ENCODE assay signal across 15 cellular contexts in genomic region chr19:35166100-35167063, GRCh38. TPM values are rescaled to one million over a fixed set of nuclear protein-coding genes. Genes with fewer than 3 reads are reported as not detected.
DNase-seq lines count a peak whose midpoint lies in the region; ATAC-seq and TF ChIP-seq lines count a peak whose summit lies in the region.
"Had no signal": no experiment of that assay in that cellular context is flagged by ENCODE, and none has a peak within 500 bp of the region (broad histone marks: within the 10 kb centered on the region; RNA-seq: fewer than 3 reads in every experiment).

No MANE protein-coding gene starts in this region.

- CTCF ChIA-PET in activated CD4-positive, alpha-beta memory T cell treated with anti-CD3 and anti-CD28 coated beads, Interleukin-2, amount 10 ng/mL, durations not matched to agents 7 days and 5 days (lab: Charles Lee), result interaction anchor here (0.5 to 1.7 kb wide), 2 partner anchors 12 to 703 kb away, joined by 3 to 8 read pairs; partner anchors contain the start of gene FXYD5
- CTCF ChIA-PET in HEK293T (lab: Yijun Ruan, JAX), result no interaction called here

- peaks cover 53% of the 10 kb centered on the region for H3K36me3 Mint-ChIP-seq in activated naive CD4-positive, alpha-beta T cell treated with anti-CD3 and anti-CD28 coated beads, Interleukin-2, amount 50 U/mL, for 24 hours
- H3K36me3 Mint-ChIP-seq in activated CD4-positive, alpha-beta memory T cell treated with anti-CD3 and anti-CD28 coated beads, Interleukin-2, amount 10 ng/mL, durations not matched to agents 7 days and 5 days (ENCODE audit: low read depth), result peaks cover 95% of the 10 kb centered on the region

- DNase-seq in activated naive CD4-positive, alpha-beta T cell treated with Interleukin-2 at 50 U/mL for 16 hours, result no peak
- DNase-seq in activated CD4-positive, alpha-beta memory T cell treated with anti-CD3 and anti-CD28 coated beads, Interleukin-2, amount 10 ng/mL, durations not matched to agents 7 days and 5 days, result no peak
- DNase-seq in suprapubic skin (ENCODE audit: low spot score in 2 of 2), result peak; percentile 18 to 44
- no peak for DNase-seq in HEK293T (ENCODE audit: extremely low spot score)
- no peak for DNase-seq in DMS53 treated with DMSO at 0.1 percent for 48 hours (lab: John Stamatoyannopoulos, UW; ENCODE audit: unreplicated experiment)
- no peak for DNase-seq in dedifferentiated amniotic fluid mesenchymal stem cell (ENCODE audit: extremely low spot score)
- DNase-seq: activated CD4-positive, alpha-beta T cell treated with anti-CD3 and anti-CD28 coated beads, Interleukin-2, amount 50 U/mL, for 4 hours; heart right ventricle; KG1; left ventricle myocardium superior; NCI-H2029 treated with DMSO at 0.1 percent for 48 hours; ovary had no signal

- peak overlapping the region; percentile 81 for H3K27ac Mint-ChIP-seq in activated naive CD4-positive, alpha-beta T cell treated with anti-CD3 and anti-CD28 coated beads, Interleukin-2, amount 50 U/mL, for 24 hours
- H3K27ac Mint-ChIP-seq in activated CD4-positive, alpha-beta memory T cell treated with anti-CD3 and anti-CD28 coated beads, Interleukin-2, amount 10 ng/mL, durations not matched to agents 7 days and 5 days, result peak overlapping the region; percentile 84

- H3K9me3 ChIP-seq in suprapubic skin, result peaks cover 4% of the 10 kb centered on the region

- no peak overlapping the region for H3K4me3 ChIP-seq in suprapubic skin
- H3K4me3 ChIP-seq: heart right ventricle, ovary had no signal

- WGBS in suprapubic skin, result 93% methylated on average over 7 of the region's 7 CpGs

- no peak for TF ChIP-seq EP300 in suprapubic skin (IDR thresholded peaks at IDR 0.05)

- peaks cover 24% of the 10 kb centered on the region for H3K4me1 ChIP-seq in suprapubic skin

- H3K27me3 ChIP-seq in suprapubic skin, result no peaks in the 10 kb centered on the region
- H3K27me3 ChIP-seq: heart right ventricle, ovary had no signal

- peak overlapping the region; percentile 51 for H3K27ac ChIP-seq in suprapubic skin
- H3K27ac ChIP-seq: ovary had no signal

- H3K36me3 ChIP-seq in suprapubic skin, result peaks cover 68% of the 10 kb centered on the region
- H3K36me3 ChIP-seq: ovary had no signal

- POLR2A ChIA-PET in activated CD4-positive, alpha-beta memory T cell treated with anti-CD3 and anti-CD28 coated beads, Interleukin-2, amount 10 ng/mL, durations not matched to agents 7 days and 5 days (lab: Charles Lee), result interaction anchor here (1.2 to 9.7 kb wide), 5 partner anchors 8 to 47 kb away, joined by 3 to 106 read pairs (median 7); partner anchors contain the start of gene FXYD5
- POLR2A ChIA-PET in HEK293T (lab: Yijun Ruan, JAX), result no interaction called here

- H3K4me1 Mint-ChIP-seq in activated naive CD4-positive, alpha-beta T cell treated with anti-CD3 and anti-CD28 coated beads, Interleukin-2, amount 50 U/mL, for 24 hours, result peaks cover 49% of the 10 kb centered on the region
- H3K4me1 Mint-ChIP-seq in activated CD4-positive, alpha-beta memory T cell treated with anti-CD3 and anti-CD28 coated beads, Interleukin-2, amount 10 ng/mL, durations not matched to agents 7 days and 5 days, result peaks cover 64% of the 10 kb centered on the region

- peak overlapping the region; percentile 59 for H3K4me3 Mint-ChIP-seq in activated naive CD4-positive, alpha-beta T cell treated with anti-CD3 and anti-CD28 coated beads, Interleukin-2, amount 50 U/mL, for 24 hours
- no peak overlapping the region for H3K4me3 Mint-ChIP-seq in activated CD4-positive, alpha-beta memory T cell treated with anti-CD3 and anti-CD28 coated beads, Interleukin-2, amount 10 ng/mL, durations not matched to agents 7 days and 5 days

- peaks cover 4% of the 10 kb centered on the region for H3K9me3 Mint-ChIP-seq in activated naive CD4-positive, alpha-beta T cell treated with anti-CD3 and anti-CD28 coated beads, Interleukin-2, amount 50 U/mL, for 24 hours
- H3K9me3 Mint-ChIP-seq in activated CD4-positive, alpha-beta memory T cell treated with anti-CD3 and anti-CD28 coated beads, Interleukin-2, amount 10 ng/mL, durations not matched to agents 7 days and 5 days, result peaks cover 38% of the 10 kb centered on the region

- no peak for TF ChIP-seq CTCF in suprapubic skin (IDR thresholded peaks at IDR 0.05)

- no peaks in the 10 kb centered on the region for H3K27me3 Mint-ChIP-seq in activated naive CD4-positive, alpha-beta T cell treated with anti-CD3 and anti-CD28 coated beads, Interleukin-2, amount 50 U/mL, for 24 hours
- no peaks in the 10 kb centered on the region for H3K27me3 Mint-ChIP-seq in activated CD4-positive, alpha-beta memory T cell treated with anti-CD3 and anti-CD28 coated beads, Interleukin-2, amount 10 ng/mL, durations not matched to agents 7 days and 5 days

- ATAC-seq in esophagus mucosa, result peak; percentile 40
- ATAC-seq: heart right ventricle, left ventricle myocardium superior had no signal

- no peak for TF ChIP-seq POLR2A in suprapubic skin (IDR thresholded peaks at IDR 0.05)

TF ChIP-seq in HEK293T, 16 proteins besides CTCF, POLR2A, EP300 and RAD21:
- TF ChIP-seq ZNF384 (IDR thresholded peaks at IDR 0.05) (no peak), FOXK2 (IDR thresholded peaks at IDR 0.05) (no peak), CTBP1 (IDR thresholded peaks at IDR 0.05; ENCODE audit: borderline replicate concordance) (no peak), ARNT (IDR thresholded peaks at IDR 0.05) (no peak)
TF ChIP-seq in HEK293T: peak in this region for 0.

RNA-seq across cellular contexts. Expression of gene FXYD5, which starts 11.8 kb away (rescaled TPM):
- total RNA-seq in activated CD4-positive, alpha-beta memory T cell treated with anti-CD3 and anti-CD28 coated beads, Interleukin-2, amount 10 ng/mL, durations not matched to agents 7 days and 5 days, result 100 to 1,000 TPM; 588 to 589 TPM
- 114 TPM for total RNA-seq in esophagus mucosa
- total RNA-seq in suprapubic skin, result 10 to 100 TPM; 29.8 to 64.8 (median 37.7) TPM

RNA-seq across cellular contexts. Expression of gene FXYD7, which starts 23.3 kb away (rescaled TPM):
- total RNA-seq in activated CD4-positive, alpha-beta memory T cell treated with anti-CD3 and anti-CD28 coated beads, Interleukin-2, amount 10 ng/mL, durations not matched to agents 7 days and 5 days, result 1 to 10 TPM; 8.3 to 8.8 TPM
- total RNA-seq in esophagus mucosa, result not detected
- 1 to 10 TPM in 1 of 4 donors, not detected in 3; 2.2 TPM for total RNA-seq in suprapubic skin
- total RNA-seq: astrocyte, left ventricle myocardium superior had no signal

RNA-seq across cellular contexts. Expression of gene FXYD1, which starts 27.8 kb away (rescaled TPM):
- 1 to 10 TPM; 3.3 to 3.6 TPM for total RNA-seq in activated CD4-positive, alpha-beta memory T cell treated with anti-CD3 and anti-CD28 coated beads, Interleukin-2, amount 10 ng/mL, durations not matched to agents 7 days and 5 days
- 2.1 TPM for total RNA-seq in esophagus mucosa
- total RNA-seq in suprapubic skin, result 10 to 100 TPM in 1 of 4 donors, 1 to 10 TPM in 3; 2.0 to 10.9 (median 6.7) TPM

RNA-seq across cellular contexts. Expression of gene LGI4, which starts 31.5 kb away (rescaled TPM):
- total RNA-seq in activated CD4-positive, alpha-beta memory T cell treated with anti-CD3 and anti-CD28 coated beads, Interleukin-2, amount 10 ng/mL, durations not matched to agents 7 days and 5 days, result under 1 TPM; 0.55 to 0.68 TPM
- total RNA-seq in esophagus mucosa (1.4 TPM), suprapubic skin (10 to 100 TPM in 1 of 4 donors, 1 to 10 TPM in 3; 4.3 to 11.8 (median 7.8) TPM)

RNA-seq across cellular contexts. Expression of gene FXYD3, which starts 50.8 kb away (rescaled TPM):
- not detected for total RNA-seq in activated CD4-positive, alpha-beta memory T cell treated with anti-CD3 and anti-CD28 coated beads, Interleukin-2, amount 10 ng/mL, durations not matched to agents 7 days and 5 days
- total RNA-seq in esophagus mucosa (736 TPM), suprapubic skin (100 to 1,000 TPM; 383 to 765 (median 575) TPM)
- total RNA-seq: astrocyte had no signal

Comparison
In these comparisons a context has a peak if more than half of its experiments do, and no peak if none do; other contexts are left out.
1. DNase-seq: peak in suprapubic skin (2 of 2); none in activated naive CD4-positive, alpha-beta T cell treated with Interleukin-2 at 50 U/mL for 16 hours (single experiment), activated CD4-positive, alpha-beta memory T cell treated with anti-CD3 and anti-CD28 coated beads, Interleukin-2, amount 10 ng/mL, durations not matched to agents 7 days and 5 days (single experiment), HEK293T (single experiment), DMS53 treated with DMSO at 0.1 percent for 48 hours (single experiment) and dedifferentiated amniotic fluid mesenchymal stem cell (single experiment).